In genomic region chr16:23595951-23596720, GRCh38 we compare ENCODE assay signal across 8 cellular contexts. TPM values are rescaled to one million over a fixed set of nuclear protein-coding genes. Genes with fewer than 3 reads are reported as not detected.
DNase-seq lines count a peak whose midpoint lies in the region; ATAC-seq and TF ChIP-seq lines count a peak whose summit lies in the region.

TSS of gene NDUFAB1 (minus strand) at chr16:23596316. CDS start at chr16:23596290, 26 bp downstream.

- H3K4me1 ChIP-seq in OCI-LY3 (ENCODE audit: low read length) = peaks cover 18% of the 10 kb centered on the region
- H3K4me1 ChIP-seq in mucosa of rectum (ENCODE audit: control insufficient read depth in 2 of 2, insufficient read depth in 2 of 2, low read length in 2 of 2) = peaks cover 7% of the 10 kb centered on the region in 2 donors

- H3K36me3 ChIP-seq in OCI-LY3 (replicated peaks; ENCODE audit: low read depth, low read length) (peaks cover 17% of the 10 kb centered on the region), mucosa of rectum (ENCODE audit: control insufficient read depth in 2 of 2, insufficient read depth in 2 of 2, low read length in 2 of 2) (peaks cover 18 to 27% of the 10 kb centered on the region in 2 donors)

- H3K4me2 ChIP-seq in OCI-LY3 (ENCODE audit: low read length) = peak within 1 kb of the TSS; percentile 83

- H3K27ac ChIP-seq in OCI-LY3 (ENCODE audit: low read length) = peak within 1 kb of the TSS; percentile 44
- H3K27ac ChIP-seq in mucosa of rectum (ENCODE audit: low read depth in 2 of 2, low read length in 2 of 2) = peak within 1 kb of the TSS; percentile 67 to 76

- no peaks in the 10 kb centered on the region for H3K27me3 ChIP-seq in OCI-LY3 (ENCODE audit: low read depth, low read length)
- no peaks in the 10 kb centered on the region for H3K27me3 ChIP-seq in mucosa of rectum (ENCODE audit: control insufficient read depth in 2 of 2, insufficient read depth in 2 of 2, low read length in 2 of 2)

- H4K20me1 ChIP-seq in OCI-LY3 (ENCODE audit: insufficient read depth, low read length) = peaks cover 16% of the 10 kb centered on the region

- TF ChIP-seq CTCF in OCI-LY3 (IDR thresholded peaks at IDR 0.05; ENCODE audit: low read depth, low read length) = peak; percentile 79
- TF ChIP-seq CTCF in epithelial cell of proximal tubule (conservative IDR thresholded peaks at IDR 0.05; ENCODE audit: low read depth, low read length) = peak; percentile 89

- peak; percentile 80 for ATAC-seq in GM21515 (IDR thresholded peaks at IDR 0.05; ENCODE audit: unreplicated experiment)

- DNase-seq in DMS153 (lab: John Stamatoyannopoulos, UW) (peak; percentile 76), HuH-7 (ENCODE audit: low spot score) (peak; percentile 84), activated T-cell treated with anti-CD3 and anti-CD28 coated beads for 4 hours (peak; percentile 90), epithelial cell of proximal tubule (ENCODE audit: low read depth) (no peak)
- DNase-seq in stimulated activated CD8-positive, alpha-beta memory T cell treated with anti-CD3 and anti-CD28 coated beads, Interleukin-4, amount 100 ng/mL, for 4 hours (ENCODE audit: low read depth in 2 of 2, low spot score in 1 of 2) = peak; percentile 80 to 81

- no peaks in the 10 kb centered on the region for H3K9me3 ChIP-seq in OCI-LY3 (ENCODE audit: insufficient read depth, low read length)
- H3K9me3 ChIP-seq in mucosa of rectum (ENCODE audit: control insufficient read depth in 2 of 2, low read length in 2 of 2) = no peaks in the 10 kb centered on the region

- peak within 1 kb of the TSS; percentile 94 for H3K4me3 ChIP-seq in OCI-LY3 (ENCODE audit: low read length)
- peak within 1 kb of the TSS; percentile 98 for H3K4me3 ChIP-seq in epithelial cell of proximal tubule (ENCODE audit: low read depth, low read length)
- peak within 1 kb of the TSS; percentile 89 to 94 for H3K4me3 ChIP-seq in mucosa of rectum (ENCODE audit: low read length in 2 of 2)

- H2AFZ ChIP-seq in OCI-LY3 (ENCODE audit: low read depth, low read length) = peak within 1 kb of the TSS; percentile 94

- peak within 1 kb of the TSS; percentile 87 for H3K9ac ChIP-seq in OCI-LY3 (ENCODE audit: low read length)
- H3K9ac ChIP-seq in mucosa of rectum (ENCODE audit: low read depth in 1 of 2, low read length in 2 of 2) = peak within 1 kb of the TSS; percentile 73 to 76

- H3K79me2 ChIP-seq in OCI-LY3 (ENCODE audit: low read length) = peaks cover 49% of the 10 kb centered on the region

RNA-seq across cellular contexts. Expression of gene NDUFAB1, which starts in this region (rescaled TPM):
- 98.7 and 137 TPM in 2 replicates for total RNA-seq in epithelial cell of proximal tubule
